In genomic region chr13:31922724-31923123, GRCh38 we compare ENCODE assay signal across 20 cellular contexts.
"Had no signal": no experiment of that assay in that cellular context is flagged by ENCODE, and none has a peak within 500 bp of the region (broad histone marks: within the 10 kb centered on the region; RNA-seq: fewer than 3 reads in every experiment).

No MANE protein-coding gene starts in this region.

- H3K9me3 Mint-ChIP-seq: activated CD4-positive, alpha-beta memory T cell treated with anti-CD3 and anti-CD28 coated beads, Interleukin-2, amount 10 ng/mL, durations not matched to agents 7 days and 5 days; activated naive CD8-positive, alpha-beta T cell treated with anti-CD3 and anti-CD28 coated beads, Interleukin-2, amount 10 ng/mL, durations not matched to agents 7 days and 5 days; activated T-cell treated with anti-CD3 and anti-CD28 coated beads, Interleukin-2, amount 50 U/mL, for 72 hours; T-cell had no signal

- ATAC-seq: activated CD4-positive, alpha-beta T cell treated with anti-CD3 and anti-CD28 coated beads for 36 hours; activated T-cell treated with anti-CD3 and anti-CD28 coated beads, Interleukin-2, amount 50 U/mL, for 72 hours; T-cell had no signal

- H3K27ac Mint-ChIP-seq: activated CD4-positive, alpha-beta memory T cell treated with anti-CD3 and anti-CD28 coated beads, Interleukin-2, amount 10 ng/mL, durations not matched to agents 7 days and 5 days; activated CD4-positive, alpha-beta T cell treated with anti-CD3 and anti-CD28 coated beads for 36 hours; activated naive CD8-positive, alpha-beta T cell treated with anti-CD3 and anti-CD28 coated beads, Interleukin-2, amount 10 ng/mL, durations not matched to agents 7 days and 5 days; activated T-cell treated with anti-CD3 and anti-CD28 coated beads, Interleukin-2, amount 50 U/mL, for 72 hours; T-cell had no signal

- H3K36me3 Mint-ChIP-seq: activated naive CD8-positive, alpha-beta T cell treated with anti-CD3 and anti-CD28 coated beads, Interleukin-2, amount 10 ng/mL, durations not matched to agents 7 days and 5 days; T-cell had no signal

- H3K27me3 Mint-ChIP-seq: activated CD4-positive, alpha-beta memory T cell treated with anti-CD3 and anti-CD28 coated beads, Interleukin-2, amount 10 ng/mL, durations not matched to agents 7 days and 5 days; activated CD4-positive, alpha-beta T cell treated with anti-CD3 and anti-CD28 coated beads for 36 hours had no signal

- H3K4me3 Mint-ChIP-seq: activated CD4-positive, alpha-beta memory T cell treated with anti-CD3 and anti-CD28 coated beads, Interleukin-2, amount 10 ng/mL, durations not matched to agents 7 days and 5 days; activated CD4-positive, alpha-beta T cell treated with anti-CD3 and anti-CD28 coated beads for 36 hours; activated naive CD8-positive, alpha-beta T cell treated with anti-CD3 and anti-CD28 coated beads, Interleukin-2, amount 10 ng/mL, durations not matched to agents 7 days and 5 days; activated T-cell treated with anti-CD3 and anti-CD28 coated beads, Interleukin-2, amount 50 U/mL, for 72 hours; T-cell had no signal

- DNase-seq: activated CD4-positive, alpha-beta memory T cell treated with anti-CD3 and anti-CD28 coated beads, Interleukin-2, amount 10 ng/mL, durations not matched to agents 7 days and 5 days; activated CD4-positive, alpha-beta T cell treated with anti-CD3 and anti-CD28 coated beads for 36 hours; activated CD4-positive, alpha-beta T cell treated with anti-CD3 and anti-CD28 coated beads, Interleukin-2, amount 50 U/mL, for 1 hour; activated naive CD4-positive, alpha-beta T cell treated with anti-CD3 and anti-CD28 coated beads, Interleukin-2, amount 50 U/mL, for 16 hours; activated naive CD8-positive, alpha-beta T cell treated with anti-CD3 and anti-CD28 coated beads, Interleukin-2, amount 10 ng/mL, durations not matched to agents 7 days and 5 days; activated T-cell treated with anti-CD3 and anti-CD28 coated beads for 4 hours; activated T-cell treated with anti-CD3 and anti-CD28 coated beads, Interleukin-2, amount 50 U/mL, for 72 hours; aorta; caudate nucleus; MG63; NCI-H1092 treated with DMSO at 0.1 percent for 48 hours; NCI-H1417 treated with DMSO at 0.1 percent for 48 hours; NCI-H1694; NCI-H2029; NCI-H2107; NCI-H345; NCI-H510A; NCI-H526 treated with DMSO at 0.1 percent for 48 hours; SIG-M5; T-cell had no signal
